ENCODE assay signal across 18 cellular contexts in the genomic region with DNA sequence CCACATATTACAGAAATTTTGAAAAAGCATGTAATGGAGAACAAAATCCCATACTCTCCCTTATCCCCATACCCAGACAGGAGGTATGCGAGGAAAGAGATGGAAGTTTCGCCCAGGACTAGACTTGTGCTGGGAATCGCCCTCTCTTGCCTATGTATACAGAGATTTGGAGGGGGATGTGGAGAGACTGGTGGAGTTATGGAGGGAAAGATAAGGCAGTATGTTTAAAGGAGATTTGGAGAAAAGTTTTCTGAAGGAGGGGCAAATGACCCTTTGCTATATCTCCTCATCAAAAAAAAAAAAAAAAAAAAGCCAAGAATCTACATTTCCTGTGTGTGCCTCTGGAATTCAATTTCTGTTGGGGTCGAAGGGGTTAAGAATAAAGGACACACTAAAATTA.
DNase-seq lines count a peak whose midpoint lies in the region; ATAC-seq and TF ChIP-seq lines count a peak whose summit lies in the region.
"Had no signal": no experiment of that assay in that cellular context is flagged by ENCODE, and none has a peak within 500 bp of the region (broad histone marks: within the 10 kb centered on the region; RNA-seq: fewer than 3 reads in every experiment).

No MANE protein-coding gene starts in this region.

- CTCF ChIA-PET in PC-9 (lab: Charles Lee), result no interaction called here

- H3K79me2 ChIP-seq in H9 (ENCODE audit: insufficient read depth, low read length) (no peaks in the 10 kb centered on the region), PC-9 (ENCODE audit: low read depth) (no peaks in the 10 kb centered on the region)

- H4K5ac ChIP-seq in H9 (ENCODE audit: insufficient read length, low read depth, low read length), result no peak overlapping the region

- H3K9ac ChIP-seq in H9 (ENCODE audit: extremely low read depth, insufficient read length, low read length) (no peak overlapping the region), endodermal cell (ENCODE audit: extremely low read depth, low read length, poor library complexity, severe bottlenecking) (no peak overlapping the region)

- no peaks in the 10 kb centered on the region for H3K79me1 ChIP-seq in H9 (ENCODE audit: insufficient read depth, low read depth, low read length, poor library complexity, severe bottlenecking)

- H3K27ac Mint-ChIP-seq in H9 (peak overlapping the region in 2 of 3 experiments; percentile 46 to 66; a peak in 3 of 7 replicates), endodermal cell (peak overlapping the region; percentile 79)

- H2BK15ac ChIP-seq in H9 (ENCODE audit: low read depth, low read length), result no peak overlapping the region

- DNase-seq in H9 (no peak), PC-9 (no peak), endodermal cell (no peak), gastrocnemius medialis (no peak), NCI-H526 (lab: John Stamatoyannopoulos, UW) (no peak), islet precursor cell (no peak)
- DNase-seq: BE2C; CD8-positive, alpha-beta memory T cell; DMS 273 treated with DMSO at 0.1 percent for 48 hours; Karpas-422; NCI-H1417 treated with DMSO at 0.1 percent for 48 hours; NCI-H2029 treated with DMSO at 0.1 percent for 48 hours; NCI-H524 treated with DMSO at 0.1 percent for 48 hours; NK-92 treated with Interleukin-12 subunit alpha and Interleukin-12 subunit beta, amount 100 ng/mL, for 24 hours; SHP77 had no signal

- H3K14ac ChIP-seq in H9 (ENCODE audit: insufficient read depth, low read length), result no peak overlapping the region

- H3K27ac ChIP-seq in H9 (ENCODE audit: insufficient read length, low read depth, low read length) (no peak overlapping the region), PC-9 (peak overlapping the region; percentile 75), endodermal cell (ENCODE audit: low read depth, low read length) (no peak overlapping the region), gastrocnemius medialis (peak overlapping the region in 3 of 4 donors; percentile 31 to 58 (median 52))

- no peak overlapping the region for H4K91ac ChIP-seq in H9 (ENCODE audit: insufficient read length, low read depth, low read length)

- in situ Hi-C loops in gastrocnemius medialis (cut with MboI; ENCODE audit: low sequenced_read_pairs in 4 of 4), result no loop called here

- no peak overlapping the region for H3K56ac ChIP-seq in H9 (ENCODE audit: insufficient read length, low read depth, low read length)

- H2BK12ac ChIP-seq in H9 (ENCODE audit: insufficient read length, low read depth, low read length), result no peak overlapping the region

- no peaks in the 10 kb centered on the region for H3K23me2 ChIP-seq in H9 (ENCODE audit: insufficient read length, low read depth, low read length, poor library complexity, severe bottlenecking)

- no peak overlapping the region for H3K4me3 ChIP-seq in PC-9
- H3K4me3 ChIP-seq in endodermal cell (ENCODE audit: low read length), result no peak overlapping the region
- H3K4me3 ChIP-seq in gastrocnemius medialis, result peak overlapping the region in 1 of 4 donors; percentile 12

- no peaks in the 10 kb centered on the region for H4K20me1 ChIP-seq in H9 (ENCODE audit: control insufficient read depth, insufficient read depth, insufficient read length)
- H4K20me1 ChIP-seq in PC-9 (ENCODE audit: insufficient read depth), result no peaks in the 10 kb centered on the region

- intact Hi-C loops in PC-9 (cut with micrococcal nuclease; ENCODE audit: unreplicated experiment) (loop anchor here (2.0 kb wide), 2 partner anchors 67 to 75 kb away; a partner anchor contains a TSS), gastrocnemius medialis (cut with DNase I; ENCODE audit: low total_unique reads) (no loop called here)

- H3K9me3 ChIP-seq in H9 (ENCODE audit: control insufficient read depth, low read depth, low read length), result no peaks in the 10 kb centered on the region
- peaks cover 7% of the 10 kb centered on the region; the same call in 1 of the 2 replicates for H3K9me3 ChIP-seq in PC-9 (ENCODE audit: insufficient read depth, low read depth)
- peaks cover 27% of the 10 kb centered on the region for H3K9me3 ChIP-seq in endodermal cell (ENCODE audit: control insufficient read depth, low read length)
- H3K9me3 ChIP-seq in gastrocnemius medialis, result no peaks in the 10 kb centered on the region
- H3K9me3 ChIP-seq: BE2C had no signal

- no peaks in the 10 kb centered on the region for H3K27me3 ChIP-seq in H9 (ENCODE audit: insufficient read depth, low read length)
- no peaks in the 10 kb centered on the region for H3K27me3 ChIP-seq in PC-9 (ENCODE audit: insufficient read depth, low read depth)
- H3K27me3 ChIP-seq in endodermal cell (ENCODE audit: control insufficient read depth, insufficient read depth, low read length, poor library complexity, severe bottlenecking), result no peaks in the 10 kb centered on the region
- H3K27me3 ChIP-seq in gastrocnemius medialis, result no peaks in the 10 kb centered on the region
- H3K27me3 ChIP-seq: BE2C had no signal

- H3K27me3 Mint-ChIP-seq in H9 (ENCODE audit: low read depth) (no peaks in the 10 kb centered on the region), endodermal cell (ENCODE audit: insufficient read depth) (no peaks in the 10 kb centered on the region)

- ATAC-seq in gastrocnemius medialis, result no peak
- ATAC-seq in HG02884 (IDR thresholded peaks at IDR 0.05; ENCODE audit: unreplicated experiment), result no peak
- ATAC-seq in GM21528 (IDR thresholded peaks at IDR 0.05; ENCODE audit: low FRiP score, unreplicated experiment), result no peak
- ATAC-seq: SK-N-SH treated with all-trans-retinoic acid at 6 μM for 48 hours had no signal

- no peaks in the 10 kb centered on the region for H3K4me1 Mint-ChIP-seq in H9
- peaks cover 6% of the 10 kb centered on the region for H3K4me1 Mint-ChIP-seq in endodermal cell
- H3K4me1 Mint-ChIP-seq: CD8-positive, alpha-beta memory T cell had no signal

- H3K4me3 Mint-ChIP-seq in H9 (no peak overlapping the region), endodermal cell (no peak overlapping the region)

- H3K36me3 Mint-ChIP-seq in H9 (ENCODE audit: insufficient read depth in 1 of 3, low read depth in 3 of 3), result peaks cover 17 to 29% (median 25%) of the 10 kb centered on the region in 3 experiments
- H3K36me3 Mint-ChIP-seq in endodermal cell (ENCODE audit: low read depth), result peaks cover 74% of the 10 kb centered on the region

- no peak overlapping the region for H3K4me2 ChIP-seq in H9 (ENCODE audit: insufficient read depth, insufficient read length, low read length)
- H3K4me2 ChIP-seq in PC-9, result peak overlapping the region; percentile 60

- TF ChIP-seq CTCF in H9 (conservative IDR thresholded peaks at IDR 0.05) (no peak), PC-9 (conservative IDR thresholded peaks at IDR 0.05) (no peak), endodermal cell (conservative IDR thresholded peaks at IDR 0.05) (no peak), gastrocnemius medialis (IDR thresholded peaks at IDR 0.05 in 4 of 5, conservative IDR thresholded peaks at IDR 0.05 in 1 of 5) (no peak)

- H2AFZ ChIP-seq in H9 (ENCODE audit: low read length) (no peak overlapping the region), PC-9 (0 out of 2 replicates have a peak overlapping the region, but pooled peaks have one; percentile 30)

- POLR2A ChIA-PET in PC-9 (lab: Charles Lee; ENCODE audit: unreplicated experiment), result no interaction called here

- no peak overlapping the region for H2BK5ac ChIP-seq in H9 (ENCODE audit: insufficient read length, low read length)

- no peak overlapping the region for H2AK5ac ChIP-seq in H9 (ENCODE audit: insufficient read length, low read length)

- no CpG with 5 or more reads among the region's 4 CpGs for WGBS in H9 (ENCODE audit: extremely low coverage, insufficient read length, low lambda C conversion rate)
- 90 to 97% methylated on average over 2 to 4 of the region's 4 CpGs for WGBS in endodermal cell (ENCODE audit: insufficient coverage in 1 of 2, insufficient read length in 1 of 2), 2 experiments

- no peak overlapping the region for H4K8ac ChIP-seq in H9 (replicated peaks; ENCODE audit: insufficient read length, low read depth, low read length)

- H2BK120ac ChIP-seq in H9 (ENCODE audit: low read depth, low read length, poor library complexity, severe bottlenecking), result no peak overlapping the region

- H3K4ac ChIP-seq in H9 (ENCODE audit: low read depth, low read length), result no peak overlapping the region

- H3T11ph ChIP-seq in H9 (ENCODE audit: low read length), result no peak overlapping the region

- no peak overlapping the region for H3K18ac ChIP-seq in H9 (ENCODE audit: insufficient read length, low read depth, low read length)

- no peaks in the 10 kb centered on the region for H3K9me2 ChIP-seq in PC-9 (ENCODE audit: insufficient read depth)

- no peak overlapping the region for H3K23ac ChIP-seq in H9 (ENCODE audit: insufficient read length, low read depth, low read length)

- no TSS peak for BruUV-seq in PC-9 (replicated peaks; lab: Mats Ljungman, UMichigan)

- no peaks in the 10 kb centered on the region for H3K4me1 ChIP-seq in H9 (ENCODE audit: insufficient read depth, low read length)
- H3K4me1 ChIP-seq in PC-9 (replicated peaks; ENCODE audit: insufficient read depth), result peaks cover 38% of the 10 kb centered on the region
- H3K4me1 ChIP-seq in endodermal cell (ENCODE audit: control insufficient read depth, insufficient read depth, low read length), result no peaks in the 10 kb centered on the region
- H3K4me1 ChIP-seq in gastrocnemius medialis, result peaks cover 0 to 13% of the 10 kb centered on the region in 2 donors
- H3K4me1 ChIP-seq: BE2C had no signal

- peaks cover 25% of the 10 kb centered on the region for H3F3A ChIP-seq in PC-9 (ENCODE audit: insufficient read depth, low read depth)

- H2BK20ac ChIP-seq in H9 (ENCODE audit: low read depth, low read length, poor library complexity, severe bottlenecking), result no peak overlapping the region

- no peak for TF ChIP-seq POLR2A in gastrocnemius medialis (IDR thresholded peaks at IDR 0.05)

- H3K9me3 Mint-ChIP-seq in H9 (peaks cover 6 to 10% of the 10 kb centered on the region in 2 experiments; a peak in 4 of 5 replicates), endodermal cell (peaks cover 13% of the 10 kb centered on the region)

- no peaks in the 10 kb centered on the region for H3K36me3 ChIP-seq in PC-9 (ENCODE audit: low read depth)
- peaks cover 79% of the 10 kb centered on the region for H3K36me3 ChIP-seq in endodermal cell (ENCODE audit: control insufficient read depth, insufficient read depth, low read length)
- H3K36me3 ChIP-seq in gastrocnemius medialis, result peaks cover 0 to 4% of the 10 kb centered on the region in 2 donors
- H3K36me3 ChIP-seq: BE2C had no signal

Comparison
In these comparisons a context has a peak if more than half of its experiments do, and no peak if none do; other contexts are left out.
1. H3K27ac ChIP-seq: peak in PC-9 (single experiment) and gastrocnemius medialis (3 of 4); none in H9 (single experiment) and endodermal cell (single experiment).